14 cellular contexts compared by ENCODE assay signal in genomic region chr9:127929044-127929979, GRCh38. TPM values are rescaled to one million over a fixed set of nuclear protein-coding genes. Genes with fewer than 3 reads are reported as not detected.
DNase-seq lines count a peak whose midpoint lies in the region; ATAC-seq and TF ChIP-seq lines count a peak whose summit lies in the region.
"Had no signal": no experiment of that assay in that cellular context is flagged by ENCODE, and none has a peak within 500 bp of the region (broad histone marks: within the 10 kb centered on the region; RNA-seq: fewer than 3 reads in every experiment).

No MANE protein-coding gene starts in this region.

- no peaks in the 10 kb centered on the region for H3K9me3 Mint-ChIP-seq in activated naive CD4-positive, alpha-beta T cell treated with anti-CD3 and anti-CD28 coated beads for 36 hours

- no peak overlapping the region for H2BK120ac ChIP-seq in trophoblast cell (ENCODE audit: insufficient read depth, low read length, poor library complexity)

- H3K79me2 ChIP-seq in trophoblast cell (ENCODE audit: control insufficient read depth, insufficient read depth, low read length, poor library complexity), result no peaks in the 10 kb centered on the region

- peaks cover 5% of the 10 kb centered on the region for H3K79me1 ChIP-seq in trophoblast cell (ENCODE audit: low read length)

- no peak overlapping the region for H2AFZ ChIP-seq in trophoblast cell (ENCODE audit: insufficient read depth, low read length, poor library complexity)

- no peak for TF ChIP-seq CTCF in Panc1 (IDR thresholded peaks at IDR 0.05)
- TF ChIP-seq CTCF in GM13977 (IDR thresholded peaks at IDR 0.05; ENCODE audit: extremely low read depth, insufficient read depth, missing control alignments), result no peak

- intact Hi-C loops in activated naive CD4-positive, alpha-beta T cell treated with anti-CD3 and anti-CD28 coated beads for 36 hours (cut with micrococcal nuclease), result no loop called here
- intact Hi-C loops in Panc1 (cut with micrococcal nuclease; ENCODE audit: unreplicated experiment), result no loop called here

- H3K4me1 Mint-ChIP-seq in activated naive CD4-positive, alpha-beta T cell treated with anti-CD3 and anti-CD28 coated beads for 36 hours (ENCODE audit: low read depth), result peaks cover 27% of the 10 kb centered on the region

- POLR2A ChIA-PET in Panc1 (lab: Charles Lee), result interaction anchor here (0.5 kb wide), 2 partner anchors 13 to 192 kb away, joined by 3 read pairs; partner anchors contain the start of gene ST6GALNAC4

- in situ Hi-C loops in Panc1 (cut with HindIII; ENCODE audit: low pct_unique_long_range_greater_than_20kb, low sequenced_read_pairs) (loop anchor here (25.0 kb wide), 1 partner anchor 158 kb away; no protein-coding TSS in a partner anchor), GM13977 (cut with MboI; ENCODE audit: low pct_unique_long_range_greater_than_20kb, low sequenced_read_pairs, unreplicated experiment) (no loop called here)

- no peak overlapping the region for H3K23ac ChIP-seq in trophoblast cell (ENCODE audit: low read length)

- H3K14ac ChIP-seq in trophoblast cell (ENCODE audit: low read length), result no peak overlapping the region

- no peak overlapping the region for H3K4ac ChIP-seq in trophoblast cell (ENCODE audit: low read depth, low read length)

- H3K27me3 ChIP-seq in Panc1 (ENCODE audit: control insufficient read depth, insufficient read depth, low read length) (no peaks in the 10 kb centered on the region), trophoblast cell (ENCODE audit: insufficient read depth, low read length) (peaks cover 13% of the 10 kb centered on the region)

- peaks cover 24% of the 10 kb centered on the region for H3K4me1 ChIP-seq in Panc1 (ENCODE audit: control insufficient read depth, insufficient read depth, low read length)
- peaks cover 14 to 26% of the 10 kb centered on the region in 2 experiments for H3K4me1 ChIP-seq in trophoblast cell (ENCODE audit: control insufficient read depth in 1 of 2, insufficient read depth in 2 of 2, low read length in 2 of 2)

- no peak overlapping the region for H3K9ac ChIP-seq in trophoblast cell (ENCODE audit: low read length)

- no TSS peak for BruUV-seq in Panc1 (replicated peaks; lab: Mats Ljungman, UMichigan)

- H2BK12ac ChIP-seq in trophoblast cell (ENCODE audit: low read length), result no peak overlapping the region

- no peaks in the 10 kb centered on the region for H3K9me3 ChIP-seq in Panc1 (ENCODE audit: control insufficient read depth, insufficient read depth, low read depth, low read length)
- H3K9me3 ChIP-seq in trophoblast cell (ENCODE audit: insufficient read depth, low read depth, low read length), result peaks cover 5% of the 10 kb centered on the region
- H3K9me3 ChIP-seq: uterus had no signal

- no peak for DNase-seq in activated naive CD4-positive, alpha-beta T cell treated with anti-CD3 and anti-CD28 coated beads for 36 hours
- no peak for DNase-seq in activated naive CD4-positive, alpha-beta T cell treated with anti-CD3 and anti-CD28 coated beads, Interleukin-2, amount 50 U/mL, for 16 hours
- DNase-seq in Panc1 (ENCODE audit: low read depth, low spot score) (no peak), erythroblast (lab: John Stamatoyannopoulos, UW) (no peak), trophoblast cell (no peak), cortex of kidney (lab: John Stamatoyannopoulos, UW) (no peak), GM13977 (ENCODE audit: low spot score) (no peak)
- DNase-seq: KBM-7; NCI-H1436 treated with DMSO at 0.1 percent for 48 hours; NCI-H510A; stimulated activated CD4-positive, alpha-beta T cell treated with anti-CD3 and anti-CD28 coated beads, Interleukin-1b, Interleukin-23, amount 100 ng/mL, for 48 hours; T1000; uterus had no signal

- CTCF ChIA-PET in activated naive CD4-positive, alpha-beta T cell treated with anti-CD3 and anti-CD28 coated beads for 36 hours (lab: Charles Lee), result interaction anchor here (0.6 to 3.7 kb wide), 7 partner anchors 8 to 188 kb away, joined by 3 to 18 read pairs (median 4); no protein-coding TSS in a partner anchor
- CTCF ChIA-PET in Panc1 (lab: Charles Lee), result interaction anchor here (0.6 kb wide), 2 partner anchors 181 to 196 kb away, joined by 3 read pairs; no protein-coding TSS in a partner anchor

- H3K27ac ChIP-seq in Panc1 (ENCODE audit: low read length) (peak overlapping the region; percentile 44; the same call in 1 of the 2 replicates), trophoblast cell (ENCODE audit: low read depth, low read length) (no peak overlapping the region)
- H3K27ac ChIP-seq: uterus had no signal

- H3K27me3 Mint-ChIP-seq in activated naive CD4-positive, alpha-beta T cell treated with anti-CD3 and anti-CD28 coated beads for 36 hours (ENCODE audit: low read depth), result peaks cover 7% of the 10 kb centered on the region

- ATAC-seq in Panc1 (no peak), HG03095 (IDR thresholded peaks at IDR 0.05; ENCODE audit: unreplicated experiment) (no peak)

- no peak overlapping the region for H3K18ac ChIP-seq in trophoblast cell (ENCODE audit: low read length)

- no peak overlapping the region for H3K4me2 ChIP-seq in trophoblast cell (ENCODE audit: low read length)

- H3K36me3 Mint-ChIP-seq in activated naive CD4-positive, alpha-beta T cell treated with anti-CD3 and anti-CD28 coated beads for 36 hours (ENCODE audit: low read depth), result peaks cover 9% of the 10 kb centered on the region

- H3K36me3 ChIP-seq in Panc1 (ENCODE audit: control insufficient read depth, insufficient read depth, low read length), result no peaks in the 10 kb centered on the region
- H3K36me3 ChIP-seq in trophoblast cell (ENCODE audit: control insufficient read depth in 1 of 2, insufficient read depth in 2 of 2, low read length in 2 of 2), result no peaks in the 10 kb centered on the region
- H3K36me3 ChIP-seq: uterus had no signal

- no CpG with 5 or more reads among the region's 17 CpGs for WGBS in trophoblast cell (ENCODE audit: extremely low coverage, insufficient coverage, insufficient read length)

- H4K12ac ChIP-seq in trophoblast cell (ENCODE audit: low read depth, low read length), result no peak overlapping the region

- no peak overlapping the region for H2AK5ac ChIP-seq in trophoblast cell (ENCODE audit: low read length)

- H4K91ac ChIP-seq in trophoblast cell (ENCODE audit: low read depth, low read length), result no peak overlapping the region

- H3K4me3 ChIP-seq in Panc1 (ENCODE audit: low read depth in 2 of 2, low read length in 2 of 2), result peak overlapping the region; percentile 50 to 62; a peak in 2 of 4 replicates
- peak overlapping the region; percentile 52 for H3K4me3 ChIP-seq in trophoblast cell (ENCODE audit: low read depth, low read length)

- H3K4me3 Mint-ChIP-seq in activated naive CD4-positive, alpha-beta T cell treated with anti-CD3 and anti-CD28 coated beads for 36 hours, result peak overlapping the region; percentile 29

- peak; percentile 38 for TF ChIP-seq POLR2A in erythroblast (IDR thresholded peaks at IDR 0.05; ENCODE audit: low read length)

- no peak overlapping the region for H4K8ac ChIP-seq in trophoblast cell (ENCODE audit: low read depth, low read length)

- no peak overlapping the region for H2BK5ac ChIP-seq in trophoblast cell (ENCODE audit: low read depth, low read length, poor library complexity)

- no peak overlapping the region for H3K27ac Mint-ChIP-seq in activated naive CD4-positive, alpha-beta T cell treated with anti-CD3 and anti-CD28 coated beads for 36 hours

RNA-seq across cellular contexts. Expression of gene PIP5KL1, which starts 1.3 kb away (rescaled TPM):
- total RNA-seq in activated naive CD4-positive, alpha-beta T cell treated with anti-CD3 and anti-CD28 coated beads for 36 hours, result 1 to 10 TPM; 1.1 to 1.8 TPM
- total RNA-seq in Panc1 (2021; ENCODE audit: unreplicated experiment), result 7.8 TPM
- 10.9 TPM for polyA plus RNA-seq in Panc1 (2012; ENCODE audit: insufficient read length)
- 2.9 and 3.3 TPM in 2 replicates for polyA plus RNA-seq in trophoblast cell (2013)

RNA-seq across cellular contexts. Expression of gene DPM2, which starts 8.3 kb away (rescaled TPM):
- total RNA-seq in activated naive CD4-positive, alpha-beta T cell treated with anti-CD3 and anti-CD28 coated beads for 36 hours, result 10 to 100 TPM; 41.6 to 43.4 TPM
- total RNA-seq in Panc1 (2021; ENCODE audit: unreplicated experiment), result 58.7 TPM
- polyA plus RNA-seq in Panc1 (2012; ENCODE audit: insufficient read length), result 51.1 TPM
- 27.7 and 31.0 TPM in 2 replicates for polyA plus RNA-seq in trophoblast cell (2013)

RNA-seq across cellular contexts. Expression of gene ST6GALNAC4, which starts 12.5 kb away (rescaled TPM):
- total RNA-seq in activated naive CD4-positive, alpha-beta T cell treated with anti-CD3 and anti-CD28 coated beads for 36 hours, result 10 to 100 TPM; 22.3 to 24.6 TPM
- total RNA-seq in Panc1 (2021; ENCODE audit: unreplicated experiment), result 38.0 TPM
- polyA plus RNA-seq in Panc1 (2012; ENCODE audit: insufficient read length), result 69.5 TPM
- 5.3 and 5.4 TPM in 2 replicates for polyA plus RNA-seq in trophoblast cell (2013)

RNA-seq across cellular contexts. Expression of gene ST6GALNAC6, which starts 29.9 kb away (rescaled TPM):
- total RNA-seq in activated naive CD4-positive, alpha-beta T cell treated with anti-CD3 and anti-CD28 coated beads for 36 hours, result 10 to 100 TPM; 28.7 to 29.1 TPM
- 50.2 TPM for total RNA-seq in Panc1 (2021; ENCODE audit: unreplicated experiment)
- 98.1 TPM for polyA plus RNA-seq in Panc1 (2012; ENCODE audit: insufficient read length)
- 9.1 and 10.5 TPM in 2 replicates for polyA plus RNA-seq in trophoblast cell (2013)

RNA-seq across cellular contexts. Expression of gene EEIG1, which starts 51.5 kb away (rescaled TPM):
- 10 to 100 TPM; 61.0 to 70.8 TPM for total RNA-seq in activated naive CD4-positive, alpha-beta T cell treated with anti-CD3 and anti-CD28 coated beads for 36 hours
- total RNA-seq in Panc1 (2021; ENCODE audit: unreplicated experiment), result 361 TPM
- polyA plus RNA-seq in Panc1 (2012; ENCODE audit: insufficient read length), result 215 TPM
- 131 and 139 TPM in 2 replicates for polyA plus RNA-seq in trophoblast cell (2013)
